In genomic region chr12:26643532-26644315, GRCh38 we compare ENCODE assay signal across 1 cellular context.
TF ChIP-seq lines count a peak whose summit lies in the region.

No MANE protein-coding gene starts in this region.

TF ChIP-seq in IMR-90, 13 proteins besides CTCF, POLR2A, EP300 and RAD21 (continued from another document):
- TF ChIP-seq CHD1 (IDR thresholded peaks at IDR 0.05; ENCODE audit: low read depth, low read length) = no peak
- TF ChIP-seq CEBPB (IDR thresholded peaks at IDR 0.05; ENCODE audit: low read depth, low read length) = no peak
- TF ChIP-seq MAZ (IDR thresholded peaks at IDR 0.05; ENCODE audit: borderline replicate concordance, low read depth, low read length) = no peak
- TF ChIP-seq SMC3 (IDR thresholded peaks at IDR 0.05; ENCODE audit: low read depth, low read length) = no peak
- no peak for TF ChIP-seq MXI1 (IDR thresholded peaks at IDR 0.05; ENCODE audit: borderline replicate concordance, low read depth, low read length)
